ENCODE assay signal across 20 cellular contexts in the genomic region with DNA sequence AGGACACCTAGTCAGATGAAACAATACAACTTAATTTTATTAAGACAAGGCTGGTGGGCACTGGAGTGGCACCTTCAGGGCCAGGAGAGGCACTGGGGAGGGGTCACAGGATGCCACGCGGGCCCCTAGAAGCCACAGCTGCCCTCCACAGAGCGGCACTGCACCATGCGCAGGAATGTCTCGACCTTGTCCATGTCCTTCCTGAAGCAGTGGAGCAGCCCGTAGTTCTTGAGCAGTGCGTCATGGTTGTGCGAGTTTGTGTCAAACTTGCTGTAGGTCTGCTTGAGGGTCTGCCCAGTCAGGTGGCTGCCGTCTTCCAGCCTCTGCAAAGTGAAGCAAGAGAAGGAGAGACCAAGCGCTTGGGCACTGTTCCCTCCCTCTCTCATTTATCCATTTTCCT. TPM values are rescaled to one million over a fixed set of nuclear protein-coding genes. Genes with fewer than 3 reads are reported as not detected.
"Had no signal": no experiment of that assay in that cellular context is flagged by ENCODE, and none has a peak within 500 bp of the region (broad histone marks: within the 10 kb centered on the region; RNA-seq: fewer than 3 reads in every experiment).

No MANE protein-coding gene starts in this region.

RNA-seq across cellular contexts. Expression of a gene that starts 1.5 kb away (rescaled TPM):
- total RNA-seq: cerebellum, colonic mucosa, dermis microvascular lymphatic vessel endothelial cell, endodermal cell, esophagus mucosa, esophagus squamous epithelium, gastrocnemius medialis, glomerular endothelial cell, heart right ventricle, kidney epithelial cell, left cardiac atrium, left lobe of liver, left ventricle myocardium inferior, liver, lower lobe of right lung, lung microvascular endothelial cell, mesenteric fat pad, mesothelial cell of epicardium, mucosa of descending colon had no signal
- polyA plus RNA-seq: heart right ventricle, keratinocyte, liver had no signal

RNA-seq across cellular contexts. Expression of a gene that starts 9.1 kb away (rescaled TPM):
- total RNA-seq: cerebellum, colonic mucosa, dermis microvascular lymphatic vessel endothelial cell, endodermal cell, esophagus mucosa, esophagus squamous epithelium, gastrocnemius medialis, glomerular endothelial cell, heart right ventricle, kidney epithelial cell, left cardiac atrium, left lobe of liver, left ventricle myocardium inferior, liver, lower lobe of right lung, lung microvascular endothelial cell, mesenteric fat pad, mesothelial cell of epicardium, mucosa of descending colon had no signal
- polyA plus RNA-seq: heart right ventricle, keratinocyte, liver had no signal

RNA-seq across cellular contexts. Expression of a gene that starts 13.2 kb away (rescaled TPM):
- total RNA-seq: colonic mucosa, dermis microvascular lymphatic vessel endothelial cell, esophagus mucosa, esophagus squamous epithelium, gastrocnemius medialis, glomerular endothelial cell, heart right ventricle, kidney epithelial cell, left cardiac atrium, left lobe of liver, left ventricle myocardium inferior, liver, lower lobe of right lung, lung microvascular endothelial cell, mesenteric fat pad, mesothelial cell of epicardium, mucosa of descending colon had no signal
- polyA plus RNA-seq: heart right ventricle, keratinocyte, liver had no signal

RNA-seq across cellular contexts. Expression of a gene that starts 22.5 kb away (rescaled TPM):
- total RNA-seq: cerebellum, kidney epithelial cell, lung microvascular endothelial cell, mesothelial cell of epicardium had no signal

RNA-seq across cellular contexts. Expression of a gene that starts 27.8 kb away (rescaled TPM):
- total RNA-seq: cerebellum, colonic mucosa, dermis microvascular lymphatic vessel endothelial cell, esophagus mucosa, esophagus squamous epithelium, gastrocnemius medialis, glomerular endothelial cell, heart right ventricle, kidney epithelial cell, left cardiac atrium, left lobe of liver, left ventricle myocardium inferior, liver, lower lobe of right lung, lung microvascular endothelial cell, mesenteric fat pad, mesothelial cell of epicardium, mucosa of descending colon had no signal
- polyA plus RNA-seq: heart right ventricle, keratinocyte, liver had no signal
